10 cellular contexts compared by ENCODE assay signal in the genomic region with DNA sequence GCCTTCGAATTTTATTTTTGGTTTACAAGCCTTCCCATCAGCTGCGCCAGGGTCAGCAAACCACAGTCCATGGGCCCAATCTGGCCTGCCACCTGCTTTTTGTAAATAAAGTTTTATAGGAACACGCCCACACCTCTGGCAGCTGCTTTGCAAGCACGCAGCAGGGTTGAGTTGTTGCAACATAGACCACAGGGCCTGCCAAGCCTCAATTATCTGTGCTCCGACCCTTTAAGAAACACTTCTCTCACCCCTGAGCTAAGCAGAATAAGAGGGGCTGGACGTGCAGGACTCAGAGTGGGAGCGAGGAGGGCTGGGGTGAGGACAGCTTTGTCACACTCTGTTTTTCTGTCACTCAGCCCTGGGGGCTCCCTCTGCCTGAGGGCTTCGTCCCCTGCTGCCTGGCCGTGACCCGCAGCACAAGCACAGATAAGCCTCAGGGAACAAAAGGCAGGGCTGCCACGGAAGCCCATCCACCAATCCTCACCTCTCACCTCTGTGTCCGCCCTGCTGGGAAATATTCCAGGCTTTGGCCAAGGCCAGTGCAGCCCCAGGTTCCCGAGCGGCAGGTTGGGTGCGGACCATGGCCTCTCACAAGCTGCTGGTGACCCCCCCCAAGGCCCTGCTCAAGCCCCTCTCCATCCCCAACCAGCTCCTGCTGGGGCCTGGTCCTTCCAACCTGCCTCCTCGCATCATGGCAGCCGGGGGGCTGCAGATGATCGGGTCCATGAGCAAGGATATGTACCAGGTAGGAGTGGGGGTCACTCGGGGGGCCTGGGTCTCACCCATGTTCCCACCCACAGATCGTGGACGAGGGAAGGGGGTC. TPM values are rescaled to one million over a fixed set of nuclear protein-coding genes. Genes with fewer than 3 reads are reported as not detected.
A peak's percentile ranks its signal among the peaks of the same experiment; 100 is the strongest.
DNase-seq lines count a peak whose midpoint lies in the region; ATAC-seq, FAIRE-seq and TF ChIP-seq lines count a peak whose summit lies in the region.
"Had no signal": no experiment of that assay in that cellular context is flagged by ENCODE, and none has a peak within 500 bp of the region (broad histone marks: within the 10 kb centered on the region; RNA-seq: fewer than 3 reads in every experiment).

AGXT (plus strand) TSS at position 539 of the 823 bp plus-strand sequence; CDS start at position 581, 42 bp downstream.

- H3K4ac ChIP-seq in neuronal stem cell (ENCODE audit: low read length), result no peak within 1 kb of the TSS

- H4K91ac ChIP-seq in neuronal stem cell (ENCODE audit: low read depth, low read length, poor library complexity), result no peak within 1 kb of the TSS

- H3K4me3 Mint-ChIP-seq in chondrocyte (ENCODE audit: unreplicated experiment), result no peak within 1 kb of the TSS
- H3K4me3 Mint-ChIP-seq: effector memory CD8-positive, alpha-beta T cell had no signal

- no peak within 1 kb of the TSS for H2BK120ac ChIP-seq in neuronal stem cell (ENCODE audit: low read depth, low read length)

- H3K4me1 ChIP-seq in neuronal stem cell (ENCODE audit: control insufficient read depth in 2 of 2, insufficient read depth in 1 of 2, low read depth in 1 of 2, low read length in 2 of 2) (peaks cover 0 to 4% of the 10 kb centered on the region in 2 donors), gastrocnemius medialis (no peaks in the 10 kb centered on the region)

- peaks cover 2% of the 10 kb centered on the region for H3K79me1 ChIP-seq in neuronal stem cell (ENCODE audit: low read depth, low read length)

- H3K27ac ChIP-seq in neuronal stem cell (replicated peaks; ENCODE audit: low read length) (no peak within 1 kb of the TSS), gastrocnemius medialis (no peak within 1 kb of the TSS)

- no peak within 1 kb of the TSS for H2BK5ac ChIP-seq in neuronal stem cell (ENCODE audit: low read length)

- TF ChIP-seq POLR2A in GM12892 (IDR thresholded peaks at IDR 0.05; ENCODE audit: low read depth, low read length), result no peak
- TF ChIP-seq POLR2A in gastrocnemius medialis (IDR thresholded peaks at IDR 0.05), result no peak

- H3K9ac ChIP-seq in neuronal stem cell (ENCODE audit: low read depth, low read length, poor library complexity), result no peak within 1 kb of the TSS

- peak within 1 kb of the TSS; percentile 45 for H3K23ac ChIP-seq in neuronal stem cell (ENCODE audit: low read depth, low read length, poor library complexity)

- WGBS in neuronal stem cell (ENCODE audit: extremely low coverage in 2 of 2, insufficient read length in 2 of 2, insufficient replicate concordance in 1 of 2), 2 donors, result no CpG with 5 or more reads among the region's 21 CpGs

- peak within 1 kb of the TSS; percentile 72 for H4K8ac ChIP-seq in neuronal stem cell (ENCODE audit: low read depth, low read length)

- H2AFZ ChIP-seq in neuronal stem cell (ENCODE audit: low read length), result peak within 1 kb of the TSS; percentile 11

- peak within 1 kb of the TSS; percentile 60 for H3K14ac ChIP-seq in neuronal stem cell (ENCODE audit: low read length)

- in situ Hi-C loops in gastrocnemius medialis (cut with MboI; ENCODE audit: low sequenced_read_pairs in 4 of 4), result no loop called here

- peak within 1 kb of the TSS; percentile 25 for H2BK15ac ChIP-seq in neuronal stem cell (ENCODE audit: low read length)

- FAIRE-seq in GM12892 (lab: Jason Lieb, UNC), result no peak
- FAIRE-seq: D721Med had no signal

- no peak within 1 kb of the TSS for H3K4me2 ChIP-seq in neuronal stem cell (ENCODE audit: insufficient read depth, low read length, poor library complexity, severe bottlenecking)

- H3K27me3 ChIP-seq in neuronal stem cell (ENCODE audit: control insufficient read depth in 3 of 3, insufficient read depth in 3 of 3, low read depth in 1 of 3, low read length in 3 of 3), result peaks cover 0 to 71% (median 0%) of the 10 kb centered on the region in 3 experiments
- H3K27me3 ChIP-seq in gastrocnemius medialis, result no peaks in the 10 kb centered on the region

- peak; percentile 52 for DNase-seq in HuH-7.5 (ENCODE audit: low spot score)
- DNase-seq in NCI-H2196 treated with DMSO at 0.1 percent for 48 hours (lab: John Stamatoyannopoulos, UW; ENCODE audit: unreplicated experiment), result peak; percentile 12
- DNase-seq in chondrocyte (ENCODE audit: low spot score), result peak; percentile 68
- no peak for DNase-seq in neuronal stem cell (ENCODE audit: low spot score)
- no peak for DNase-seq in GM12892 (ENCODE audit: insufficient read length)
- no peak for DNase-seq in stimulated activated CD4-positive, alpha-beta T cell treated with anti-CD3 and anti-CD28 coated beads, Interleukin-15, amount 100 ng/mL, for 24 hours
- no peak for DNase-seq in gastrocnemius medialis
- DNase-seq: effector memory CD8-positive, alpha-beta T cell had no signal

- peak within 1 kb of the TSS; percentile 44 for H3K18ac ChIP-seq in neuronal stem cell (ENCODE audit: low read length)

- intact Hi-C loops in gastrocnemius medialis (cut with DNase I; ENCODE audit: low total_unique reads), result no loop called here

- H3K36me3 Mint-ChIP-seq in chondrocyte (ENCODE audit: low read depth), result no peaks in the 10 kb centered on the region

- H2AK5ac ChIP-seq in neuronal stem cell (ENCODE audit: low read depth, low read length), result peak within 1 kb of the TSS; percentile 87

- H3K4me1 Mint-ChIP-seq in chondrocyte (ENCODE audit: low read depth), result no peaks in the 10 kb centered on the region

- H3K9me3 ChIP-seq in neuronal stem cell (replicated peaks in 1 of 2; ENCODE audit: control insufficient read depth in 2 of 2, insufficient read depth in 1 of 2, low read depth in 1 of 2, low read length in 2 of 2), result no peaks in the 10 kb centered on the region
- H3K9me3 ChIP-seq in gastrocnemius medialis, result no peaks in the 10 kb centered on the region

- H3K27me3 Mint-ChIP-seq in chondrocyte (ENCODE audit: low read depth), result peaks cover 48% of the 10 kb centered on the region

- H3K36me3 ChIP-seq in neuronal stem cell (replicated peaks in 1 of 2; ENCODE audit: control insufficient read depth in 2 of 2, insufficient read depth in 2 of 2, low read length in 2 of 2) (peaks cover 0 to 2% of the 10 kb centered on the region in 2 donors), gastrocnemius medialis (no peaks in the 10 kb centered on the region)

- no peak for ATAC-seq in gastrocnemius medialis
- ATAC-seq in GM18870 (IDR thresholded peaks at IDR 0.05; ENCODE audit: unreplicated experiment), result no peak
- ATAC-seq: effector memory CD8-positive, alpha-beta T cell had no signal

- no peak within 1 kb of the TSS for H2BK12ac ChIP-seq in neuronal stem cell (ENCODE audit: low read length)

- H3K9me3 Mint-ChIP-seq in chondrocyte (ENCODE audit: low read depth), result no peaks in the 10 kb centered on the region
- H3K9me3 Mint-ChIP-seq: effector memory CD8-positive, alpha-beta T cell had no signal

- H3K27ac Mint-ChIP-seq in chondrocyte (ENCODE audit: unreplicated experiment), result no peak within 1 kb of the TSS
- H3K27ac Mint-ChIP-seq: effector memory CD8-positive, alpha-beta T cell had no signal

- H3K4me3 ChIP-seq in neuronal stem cell (ENCODE audit: low read length in 2 of 2), result no peak within 1 kb of the TSS
- H3K4me3 ChIP-seq in gastrocnemius medialis, result no peak within 1 kb of the TSS

- TF ChIP-seq CTCF in chondrocyte (IDR thresholded peaks at IDR 0.05) (no peak), gastrocnemius medialis (IDR thresholded peaks at IDR 0.05 in 4 of 5, conservative IDR thresholded peaks at IDR 0.05 in 1 of 5) (no peak)

RNA-seq across cellular contexts. Expression of gene AGXT, which starts in this region (rescaled TPM):
- total RNA-seq in chondrocyte (not detected in 3 replicates), gastrocnemius medialis (1 to 10 TPM in 2 of 4 donors, not detected in 2; 1.7 to 3.3 TPM)
- not detected for polyA plus RNA-seq in neuronal stem cell (2013, experiment 1 of 2)
- not detected for polyA plus RNA-seq in neuronal stem cell (2013, experiment 2 of 2)
- not detected for polyA plus RNA-seq in GM12892 (2012; ENCODE audit: missing spikeins)

Comparison
In these comparisons a context has a peak if more than half of its experiments do, and no peak if none do; other contexts are left out.
1. Peak in DNase-seq in chondrocyte; RNA of the gene not detected or under 1 TPM.
2. DNase-seq: peak in HuH-7.5 (single experiment) and NCI-H2196 treated with DMSO at 0.1 percent for 48 hours (single experiment); none in neuronal stem cell (single experiment), GM12892 (single experiment), stimulated activated CD4-positive, alpha-beta T cell treated with anti-CD3 and anti-CD28 coated beads, Interleukin-15, amount 100 ng/mL, for 24 hours (single experiment) and gastrocnemius medialis (0 of 2).